16 cellular contexts compared by ENCODE assay signal in genomic region chr18:76482267-76482666, GRCh38. TPM values are rescaled to one million over a fixed set of nuclear protein-coding genes. Genes with fewer than 3 reads are reported as not detected.
DNase-seq lines count a peak whose midpoint lies in the region; ATAC-seq, FAIRE-seq and TF ChIP-seq lines count a peak whose summit lies in the region.
"Had no signal": no experiment of that assay in that cellular context is flagged by ENCODE, and none has a peak within 500 bp of the region (broad histone marks: within the 10 kb centered on the region; RNA-seq: fewer than 3 reads in every experiment).

No MANE protein-coding gene starts in this region.

- POLR2A ChIA-PET in RWPE1 (lab: Yijun Ruan, JAX; ENCODE audit: low non-redundant PET): no interaction called here

- DNase-seq in GM12891 (ENCODE audit: insufficient read length, low spot score) (no peak), glutamatergic neuron (no peak), mesenteric fat pad (ENCODE audit: low spot score) (peak; percentile 51), progenitor cell of endocrine pancreas (ENCODE audit: low spot score, unreplicated experiment) (no peak), RWPE1 (ENCODE audit: low spot score) (no peak), pancreas (no peak)
- DNase-seq: 8988T; CD4-positive, alpha-beta memory T cell had no signal

- peak overlapping the region; percentile 69 for H3K4me3 Mint-ChIP-seq in glutamatergic neuron (ENCODE audit: unreplicated experiment)
- no peak overlapping the region for H3K4me3 Mint-ChIP-seq in progenitor cell of endocrine pancreas (ENCODE audit: low read depth)
- H3K4me3 Mint-ChIP-seq: CD14-positive monocyte; CD4-positive, alpha-beta memory T cell had no signal

- ATAC-seq in GM18868 (IDR thresholded peaks at IDR 0.05; ENCODE audit: unreplicated experiment) (no peak), pancreas (no peak), GM21529 (IDR thresholded peaks at IDR 0.05; ENCODE audit: unreplicated experiment) (no peak)

- H3K9me3 ChIP-seq in pancreas: no peaks in the 10 kb centered on the region
- H3K9me3 ChIP-seq: BLaER1, HAP-1 had no signal

- FAIRE-seq in GM12891 (lab: Jason Lieb, UNC) (peak; percentile 57), pancreas (lab: Jason Lieb, UNC) (no peak)
- FAIRE-seq: G401.6, GM12892, GM18507 had no signal

- peaks cover 5 to 20% (median 7%) of the 10 kb centered on the region in 3 donors for H3K4me1 ChIP-seq in pancreas

- no peak for TF ChIP-seq POLR2A in GM12891 (IDR thresholded peaks at IDR 0.05; ENCODE audit: low read depth, low read length)

- H3K36me3 Mint-ChIP-seq in glutamatergic neuron (ENCODE audit: unreplicated experiment) (peaks cover 4% of the 10 kb centered on the region), progenitor cell of endocrine pancreas (ENCODE audit: insufficient read depth) (peaks cover 19% of the 10 kb centered on the region)
- H3K36me3 Mint-ChIP-seq: CD4-positive, alpha-beta memory T cell had no signal

- WGBS in pancreas, 2 donors: 96 to 97% methylated on average over 13 of the region's 13 CpGs

- peaks cover 12% of the 10 kb centered on the region for H3K27me3 Mint-ChIP-seq in glutamatergic neuron (ENCODE audit: unreplicated experiment)
- no peaks in the 10 kb centered on the region for H3K27me3 Mint-ChIP-seq in progenitor cell of endocrine pancreas

- TF ChIP-seq CTCF in glutamatergic neuron (IDR thresholded peaks at IDR 0.05; ENCODE audit: partially characterized antibody, unreplicated experiment) (no peak), progenitor cell of endocrine pancreas (IDR thresholded peaks at IDR 0.05; ENCODE audit: unreplicated experiment) (no peak), RWPE1 (conservative IDR thresholded peaks at IDR 0.05; ENCODE audit: low read depth) (no peak), pancreas (IDR thresholded peaks at IDR 0.05) (no peak)

- no peaks in the 10 kb centered on the region for H3K36me3 ChIP-seq in pancreas
- H3K36me3 ChIP-seq: HAP-1 had no signal

- H3K27ac ChIP-seq in RWPE1 (no peak overlapping the region), pancreas (no peak overlapping the region)
- H3K27ac ChIP-seq: BLaER1 had no signal

- H3K4me3 ChIP-seq in pancreas: no peak overlapping the region
- H3K4me3 ChIP-seq: BLaER1, HAP-1 had no signal

- intact Hi-C loops in pancreas (cut with DNase I): no loop called here

- H3K9me3 Mint-ChIP-seq in glutamatergic neuron (ENCODE audit: unreplicated experiment): peaks cover 27% of the 10 kb centered on the region
- no peaks in the 10 kb centered on the region for H3K9me3 Mint-ChIP-seq in progenitor cell of endocrine pancreas (ENCODE audit: low read depth)
- H3K9me3 Mint-ChIP-seq: CD14-positive monocyte; CD4-positive, alpha-beta memory T cell had no signal

- CTCF ChIA-PET in RWPE1 (lab: Yijun Ruan, JAX): interaction anchor here (0.7 kb wide), 1 partner anchor 528 kb away, joined by 3 read pairs; no protein-coding TSS in a partner anchor

- no peaks in the 10 kb centered on the region for H3K27me3 ChIP-seq in pancreas
- H3K27me3 ChIP-seq: BLaER1 had no signal

- H3K4me1 Mint-ChIP-seq in glutamatergic neuron (ENCODE audit: low read depth, unreplicated experiment): peaks cover 79% of the 10 kb centered on the region
- H3K4me1 Mint-ChIP-seq in progenitor cell of endocrine pancreas (ENCODE audit: low read depth): peaks cover 50% of the 10 kb centered on the region

- H3K27ac Mint-ChIP-seq in glutamatergic neuron (ENCODE audit: unreplicated experiment) (peak overlapping the region; percentile 86), progenitor cell of endocrine pancreas (peak overlapping the region; percentile 44)
- H3K27ac Mint-ChIP-seq: CD4-positive, alpha-beta memory T cell had no signal

TF ChIP-seq in GM12891, 5 proteins besides CTCF, POLR2A, EP300 and RAD21:
- TF ChIP-seq PAX5 (IDR thresholded peaks at IDR 0.05; ENCODE audit: insufficient read depth, low read length, severe bottlenecking) (no peak), TAF1 (IDR thresholded peaks at IDR 0.05; ENCODE audit: low read depth, low read length) (no peak), SPI1 (IDR thresholded peaks at IDR 0.05; ENCODE audit: low read depth, low read length) (no peak), POLR2AphosphoS5 (IDR thresholded peaks at IDR 0.05; ENCODE audit: low read depth, low read length) (no peak), POU2F2 (IDR thresholded peaks at IDR 0.05; ENCODE audit: low read depth, low read length) (no peak)

RNA-seq across cellular contexts. Expression of gene ZNF516, which starts 12.8 kb away (rescaled TPM):
- polyA plus RNA-seq in GM12891 (2012; ENCODE audit: low read depth, missing spikeins): 10.7 TPM
- total RNA-seq in glutamatergic neuron (ENCODE audit: unreplicated experiment) (192 TPM), mesenteric fat pad (20.3 TPM), progenitor cell of endocrine pancreas (106 and 108 TPM in 2 replicates), pancreas (10 to 100 TPM; 10.3 to 21.3 (median 14.1) TPM)
- polyA plus RNA-seq in pancreas: 1 to 10 TPM; 5.4 to 9.3 TPM
